Comparison of ENCODE assay signal across 14 cellular contexts in genomic region chr1:195773958-195774357, GRCh38.
"Had no signal": no experiment of that assay in that cellular context is flagged by ENCODE, and none has a peak within 500 bp of the region (broad histone marks: within the 10 kb centered on the region; RNA-seq: fewer than 3 reads in every experiment).

No MANE protein-coding gene starts in this region.

- DNase-seq: activated gamma-delta T cell treated with Interleukin-2 at 50 U/mL for 16 hours; activated T-cell treated with anti-CD3 and anti-CD28 coated beads, Interleukin-2, amount 50 U/mL, for 1 hour; aorta; caudate nucleus; effector CD4-positive, alpha-beta T cell; heart right ventricle; islet precursor cell; left cardiac atrium; ovary; psoas muscle; stimulated activated naive CD8-positive, alpha-beta T cell treated with anti-CD3 and anti-CD28 coated beads, Interleukin-15, amount 100 ng/mL, for 72 hours; tibial artery had no signal

- FAIRE-seq: endometrium, urothelium cell line had no signal
